ENCODE assay signal across 1 cellular context in genomic region chr20:50281831-50282591, GRCh38.
TF ChIP-seq lines count a peak whose summit lies in the region.

No MANE protein-coding gene starts in this region.

TF ChIP-seq in GM12878, 131 proteins besides CTCF, POLR2A, EP300 and RAD21:
- TF ChIP-seq SUPT20H (IDR thresholded peaks at IDR 0.05; ENCODE audit: borderline replicate concordance, control insufficient read depth, low read depth, low read length) (no peak), PAX8 (IDR thresholded peaks at IDR 0.05) (no peak), FOXK2 (IDR thresholded peaks at IDR 0.05) (no peak), TCF12 (IDR thresholded peaks at IDR 0.05; ENCODE audit: low read depth, low read length) (no peak), NFXL1 (IDR thresholded peaks at IDR 0.05; ENCODE audit: borderline replicate concordance) (no peak), FOS (IDR thresholded peaks at IDR 0.05; ENCODE audit: borderline replicate concordance, extremely low read depth, insufficient read length) (no peak), MYB (IDR thresholded peaks at IDR 0.05; ENCODE audit: borderline replicate concordance, low read depth, low read length) (no peak), MAX (IDR thresholded peaks at IDR 0.05; ENCODE audit: low read depth, low read length) (no peak), SMAD1 (IDR thresholded peaks at IDR 0.05; ENCODE audit: low read depth, partially characterized antibody) (no peak), ZBTB33 (IDR thresholded peaks at IDR 0.05) (no peak), SRF (IDR thresholded peaks at IDR 0.05; ENCODE audit: low read depth in 2 of 2, low read length in 2 of 2) (no peak)
- TF ChIP-seq, protein P1, sequence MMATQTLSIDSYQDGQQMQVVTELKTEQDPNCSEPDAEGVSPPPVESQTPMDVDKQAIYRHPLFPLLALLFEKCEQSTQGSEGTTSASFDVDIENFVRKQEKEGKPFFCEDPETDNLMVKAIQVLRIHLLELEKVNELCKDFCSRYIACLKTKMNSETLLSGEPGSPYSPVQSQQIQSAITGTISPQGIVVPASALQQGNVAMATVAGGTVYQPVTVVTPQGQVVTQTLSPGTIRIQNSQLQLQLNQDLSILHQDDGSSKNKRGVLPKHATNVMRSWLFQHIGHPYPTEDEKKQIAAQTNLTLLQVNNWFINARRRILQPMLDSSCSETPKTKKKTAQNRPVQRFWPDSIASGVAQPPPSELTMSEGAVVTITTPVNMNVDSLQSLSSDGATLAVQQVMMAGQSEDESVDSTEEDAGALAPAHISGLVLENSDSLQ (IDR thresholded peaks at IDR 0.05), result no peak
